Comparison of ENCODE assay signal across 14 cellular contexts in the genomic region with DNA sequence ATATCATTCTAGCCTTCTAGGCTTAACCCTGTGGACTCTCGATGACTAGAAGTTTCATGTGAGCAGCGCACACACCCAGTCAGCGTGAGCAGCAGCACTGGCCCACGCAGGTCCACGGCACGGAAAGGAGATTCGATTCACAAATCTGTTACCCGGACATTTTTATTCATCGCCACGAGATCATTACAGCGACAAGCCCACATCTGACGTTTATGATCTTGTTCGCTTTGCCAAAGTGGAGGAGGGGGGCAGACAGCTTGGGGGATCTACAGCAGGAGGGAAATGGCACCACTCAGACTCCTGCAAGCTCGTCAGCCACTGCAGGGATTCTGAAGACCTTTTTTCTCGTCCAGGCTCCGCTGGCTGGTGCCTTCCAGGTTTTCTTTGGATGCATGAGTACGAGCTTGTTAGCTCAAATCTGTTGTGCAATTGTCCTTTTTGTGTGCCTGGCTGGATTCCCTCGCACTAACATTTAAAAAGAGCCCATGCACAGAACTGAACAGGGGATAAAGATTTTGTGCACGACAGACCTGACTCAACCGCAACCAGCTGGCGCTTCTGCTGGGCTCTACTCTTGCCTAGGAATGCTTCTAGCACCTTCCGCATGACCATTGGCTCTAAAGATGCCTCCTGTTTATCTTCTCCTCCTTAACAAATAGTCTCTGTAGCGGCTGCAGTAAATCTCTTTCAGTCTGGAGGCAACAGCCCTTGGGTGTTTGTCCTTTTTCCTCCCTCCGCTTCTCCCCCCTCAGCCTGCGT.
DNase-seq lines count a peak whose midpoint lies in the region; ATAC-seq, FAIRE-seq and TF ChIP-seq lines count a peak whose summit lies in the region.
"Had no signal": no experiment of that assay in that cellular context is flagged by ENCODE, and none has a peak within 500 bp of the region (broad histone marks: within the 10 kb centered on the region; RNA-seq: fewer than 3 reads in every experiment).

No MANE protein-coding gene starts in this region.

- H3K27ac ChIP-seq in K562 (ENCODE audit: extremely low read depth, low read depth, low read length) (peak overlapping the region; percentile 88), mesodermal cell (ENCODE audit: low read depth, low read length, severe bottlenecking) (peak overlapping the region; percentile 37)

- H4K20me1 ChIP-seq in K562 (replicated peaks; ENCODE audit: control insufficient read depth, insufficient read depth, low read length) = no peaks in the 10 kb centered on the region

- DNase-seq in GM03348 (ENCODE audit: low spot score) (peak; percentile 50), K562 (ENCODE audit: extremely low read depth in 1 of 4, low spot score in 3 of 4) (peak in 2 of 4 experiments; percentile 29 to 60), superior temporal gyrus (ENCODE audit: extremely low spot score) (peak; percentile 52), NOMO-1 treated with DMSO at 0.1 percent for 48 hours (lab: John Stamatoyannopoulos, UW; ENCODE audit: unreplicated experiment) (no peak), NK-92 (lab: John Stamatoyannopoulos, UW; ENCODE audit: unreplicated experiment) (no peak)
- DNase-seq: COR-L47, natural killer cell had no signal

- CTCF ChIA-PET in K562 (lab: Yijun Ruan, JAX; ENCODE audit: low intra/inter-chr PET ratio) = no interaction called here

- peak overlapping the region; percentile 87 for H2AFZ ChIP-seq in K562 (ENCODE audit: low read depth, low read length)

- TF ChIP-seq CTCF in K562 (IDR thresholded peaks at IDR 0.05 in 2 of 3, conservative IDR thresholded peaks at IDR 0.05 in 1 of 3; ENCODE audit: insufficient read depth in 2 of 3, low read depth in 1 of 3, low read length in 3 of 3) = no peak

- POLR2A ChIA-PET in K562 (lab: Yijun Ruan, JAX) = interaction anchor here (1.0 kb wide), 1 partner anchor 11 kb away, joined by 4 read pairs; no protein-coding TSS in a partner anchor

- peak overlapping the region; percentile 70 for H3K4me2 ChIP-seq in K562 (ENCODE audit: insufficient read depth, low read length)

- no peaks in the 10 kb centered on the region for H3K27me3 ChIP-seq in K562 (ENCODE audit: control insufficient read depth in 2 of 2, insufficient read depth in 2 of 2, low read length in 2 of 2)

- TF ChIP-seq EP300 in K562 (IDR thresholded peaks at IDR 0.05; ENCODE audit: low read length) = no peak

- in situ Hi-C loops in K562 (cut with MboI) = no loop called here

- no peak for TF ChIP-seq RAD21 in K562 (CRISPR knock-in tag; conservative IDR thresholded peaks at IDR 0.05 in 1 of 2, IDR thresholded peaks at IDR 0.05 in 1 of 2)

- 59% methylated on average over 24 of the region's 25 CpGs for WGBS in K562 (ENCODE audit: insufficient coverage, low coverage, missing lambda C conversion rate)
- 91 to 95% methylated on average over 25 of the region's 25 CpGs for WGBS in mesodermal cell (ENCODE audit: insufficient coverage in 2 of 2), 2 experiments

- 0 out of 3 replicates have a peak, but pooled peaks cover 3% of the 10 kb centered on the region for H3K36me3 ChIP-seq in K562 (ENCODE audit: control insufficient read depth, insufficient read depth, low read length)
- no peaks in the 10 kb centered on the region for H3K36me3 ChIP-seq in mesodermal cell (ENCODE audit: control insufficient read depth, insufficient read depth, low read length)

- no peaks in the 10 kb centered on the region for H3K9me1 ChIP-seq in K562 (ENCODE audit: control insufficient read depth, insufficient read depth, low read length)

- H3K4me1 ChIP-seq in K562 (replicated peaks in 1 of 2; ENCODE audit: control insufficient read depth in 2 of 2, insufficient read depth in 2 of 2, low read length in 2 of 2) = peaks cover 19 to 36% of the 10 kb centered on the region in 2 experiments
- H3K4me1 ChIP-seq in mesodermal cell (ENCODE audit: control insufficient read depth, insufficient read depth, low read length, poor library complexity, severe bottlenecking) = no peaks in the 10 kb centered on the region

- no TSS peak for BruUV-seq in K562 (replicated peaks; lab: Mats Ljungman, UMichigan)

- H3K79me2 ChIP-seq in K562 (ENCODE audit: control insufficient read depth, insufficient read depth, low read length) = no peaks in the 10 kb centered on the region

- no peaks in the 10 kb centered on the region for H3K9me3 ChIP-seq in K562 (replicated peaks; ENCODE audit: control insufficient read depth, insufficient read depth, low read depth, low read length)
- no peaks in the 10 kb centered on the region for H3K9me3 ChIP-seq in mesodermal cell (ENCODE audit: control insufficient read depth, low read length)

- intact Hi-C loops in K562 (cut with micrococcal nuclease) = loop anchor here (5.0 to 10.0 kb wide), 4 partner anchors 87 to 498 kb away; no protein-coding TSS in a partner anchor

- peak overlapping the region in 1 of 2 experiments; percentile 59; a peak in 2 of 4 replicates for H3K9ac ChIP-seq in K562 (ENCODE audit: insufficient read depth in 1 of 2, low read depth in 2 of 2, low read length in 2 of 2)

- TF ChIP-seq POLR2A in K562 (conservative IDR thresholded peaks at IDR 0.05) = no peak

- ATAC-seq in K562 = peak; percentile 74
- no peak for ATAC-seq in HG02840 (IDR thresholded peaks at IDR 0.05; ENCODE audit: low FRiP score, unreplicated experiment)
- no peak for ATAC-seq in GM19351 (IDR thresholded peaks at IDR 0.05; ENCODE audit: unreplicated experiment)
- ATAC-seq: activated CD4-positive, CD25-positive, alpha-beta regulatory T cell treated with anti-CD3 and anti-CD28 coated beads, Interleukin-2, amount 50 U/mL, for 24 hours; activated T-helper 17 cell treated with anti-CD3 and anti-CD28 coated beads, Interleukin-2, amount 50 U/mL, for 72 hours; GM12878; HepG2; natural killer cell had no signal

- no peak for FAIRE-seq in K562 (lab: Jason Lieb, UNC)
- FAIRE-seq: GM12878, HepG2 had no signal

- H3K4me3 ChIP-seq in K562 = peak overlapping the region; percentile 13; the same call in 1 of the 2 replicates
- no peak overlapping the region for H3K4me3 ChIP-seq in mesodermal cell (ENCODE audit: extremely low read depth, insufficient read depth, low read length, poor library complexity, severe bottlenecking)
- H3K4me3 ChIP-seq: GM12878 had no signal

TF ChIP-seq in K562, 482 proteins besides CTCF, POLR2A, EP300 and RAD21 (continues in another document):
- TF ChIP-seq ESRRB (CRISPR knock-in tag; IDR thresholded peaks at IDR 0.05; ENCODE audit: borderline replicate concordance) (no peak), KLF16 (IDR thresholded peaks at IDR 0.05) (0 out of 2 replicates have a peak, but pooled peaks have one; percentile 11), SNIP1 (IDR thresholded peaks at IDR 0.05; ENCODE audit: low read depth) (no peak), CBX2 (IDR thresholded peaks at IDR 0.05; ENCODE audit: insufficient read depth, low read length, poor library complexity, severe bottlenecking) (no peak), CREB3 (tag; conservative IDR thresholded peaks at IDR 0.05; ENCODE audit: low read depth) (0 out of 2 replicates have a peak, but pooled peaks have one; percentile 57), POLR3A (IDR thresholded peaks at IDR 0.05; ENCODE audit: borderline replicate concordance, extremely low read depth, insufficient read depth, insufficient read length) (no peak), TFAP4 (CRISPR knock-in tag; IDR thresholded peaks at IDR 0.05; ENCODE audit: borderline replicate concordance) (peak; percentile 27; the same call in 1 of the 2 replicates), ZKSCAN8 (CRISPR knock-in tag; IDR thresholded peaks at IDR 0.05) (0 out of 2 replicates have a peak, but pooled peaks have one; percentile 28), MLLT1 (IDR thresholded peaks at IDR 0.05) (0 out of 4 replicates have a peak, but pooled peaks of 1 of the 2 experiments have one; percentile 13), PHTF2 (CRISPR knock-in tag; IDR thresholded peaks at IDR 0.05) (no peak), CEBPB (tag; IDR thresholded peaks at IDR 0.05) (peak; percentile 73), FOXK2 (conservative IDR thresholded peaks at IDR 0.05 in 1 of 2, IDR thresholded peaks at IDR 0.05 in 1 of 2; ENCODE audit: low read depth in 2 of 2) (peak; percentile 21 to 31; a peak in 1 of 4 replicates), PRPF4 (IDR thresholded peaks at IDR 0.05; ENCODE audit: insufficient read depth, low read depth, low read length, poor library complexity, severe bottlenecking) (no peak)

Comparison
In these comparisons a context has a peak if more than half of its experiments do, and no peak if none do; other contexts are left out.
1. DNase-seq: peak in GM03348 (single experiment) and superior temporal gyrus (single experiment); none in NOMO-1 treated with DMSO at 0.1 percent for 48 hours (single experiment) and NK-92 (single experiment).